33 cellular contexts compared by ENCODE assay signal in the genomic region with DNA sequence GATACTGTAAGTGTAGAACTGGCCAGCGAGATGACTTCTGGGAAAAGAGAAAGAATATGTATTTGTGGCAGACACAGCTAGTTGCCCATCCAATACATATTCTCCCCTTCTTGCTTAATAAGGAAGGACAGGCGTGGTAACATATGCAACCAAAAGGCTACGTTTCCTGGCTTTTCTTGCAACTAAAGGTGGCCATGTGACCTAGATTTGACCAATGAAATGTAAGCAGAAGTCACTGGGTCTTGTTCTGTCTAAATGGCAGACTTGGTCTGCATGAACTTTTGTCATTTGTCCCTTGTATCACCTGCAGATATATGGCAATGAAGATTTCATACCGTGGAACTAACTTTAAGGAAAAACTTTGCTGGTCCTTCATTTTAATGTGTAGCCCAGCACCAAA.
"Had no signal": no experiment of that assay in that cellular context is flagged by ENCODE, and none has a peak within 500 bp of the region (broad histone marks: within the 10 kb centered on the region; RNA-seq: fewer than 3 reads in every experiment).

No MANE protein-coding gene starts in this region.

- H3K36me3 Mint-ChIP-seq: activated naive CD4-positive, alpha-beta T cell treated with anti-CD3 and anti-CD28 coated beads, Interleukin-2, amount 10 ng/mL, durations not matched to agents 7 days and 5 days had no signal

- H3K36me3 ChIP-seq: brain microvascular endothelial cell, ovary, prostate gland, upper lobe of left lung, vagina had no signal

- H3K4me3 Mint-ChIP-seq: activated CD4-positive, alpha-beta memory T cell treated with anti-CD3 and anti-CD28 coated beads, Interleukin-2, amount 10 ng/mL, durations not matched to agents 7 days and 5 days; activated CD4-positive, alpha-beta T cell treated with anti-CD3 and anti-CD28 coated beads, Interleukin-2, amount 10 ng/mL, durations not matched to agents 24 days and 14 days; activated naive CD4-positive, alpha-beta T cell treated with anti-CD3 and anti-CD28 coated beads, Interleukin-2, amount 10 ng/mL, durations not matched to agents 7 days and 5 days; activated T-cell treated with anti-CD3 and anti-CD28 coated beads, Interleukin-2, amount 50 U/mL, for 24 hours; immature natural killer cell; nephron; stimulated activated naive CD8-positive, alpha-beta T cell treated with anti-CD3 and anti-CD28 coated beads, Interleukin-15, Interleukin-2, amounts not matched to agents 100 ng/mL and 50 ng/mL, for 24 hours had no signal

- H3K4me1 ChIP-seq: prostate gland, upper lobe of left lung, vagina had no signal

- ATAC-seq: activated CD4-positive, CD25-positive, alpha-beta regulatory T cell treated with anti-CD3 and anti-CD28 coated beads, Interleukin-2, amount 50 U/mL, for 24 hours; left colon; sciatic nerve had no signal

- H3K4me3 ChIP-seq: coronary artery, dorsolateral prefrontal cortex, ovary, prostate gland, skin epidermis, upper lobe of left lung, vagina had no signal

- H3K27me3 ChIP-seq: brain microvascular endothelial cell, dorsolateral prefrontal cortex, ovary, upper lobe of left lung, vagina had no signal

- H3K27ac ChIP-seq: brain microvascular endothelial cell, coronary artery, dorsolateral prefrontal cortex, ovary, prostate gland, skin epidermis, upper lobe of left lung, vagina, VCaP had no signal

- H3K27ac Mint-ChIP-seq: activated CD4-positive, alpha-beta memory T cell treated with anti-CD3 and anti-CD28 coated beads, Interleukin-2, amount 10 ng/mL, durations not matched to agents 7 days and 5 days; activated CD4-positive, alpha-beta T cell treated with anti-CD3 and anti-CD28 coated beads, Interleukin-2, amount 10 ng/mL, durations not matched to agents 24 days and 14 days; activated naive CD4-positive, alpha-beta T cell treated with anti-CD3 and anti-CD28 coated beads, Interleukin-2, amount 10 ng/mL, durations not matched to agents 7 days and 5 days; activated T-cell treated with anti-CD3 and anti-CD28 coated beads, Interleukin-2, amount 50 U/mL, for 24 hours; immature natural killer cell; nephron; stimulated activated naive CD8-positive, alpha-beta T cell treated with anti-CD3 and anti-CD28 coated beads, Interleukin-15, Interleukin-2, amounts not matched to agents 100 ng/mL and 50 ng/mL, for 24 hours had no signal

- DNase-seq: activated CD4-positive, alpha-beta memory T cell treated with anti-CD3 and anti-CD28 coated beads, Interleukin-2, amount 10 ng/mL, durations not matched to agents 7 days and 5 days; activated CD4-positive, alpha-beta T cell treated with anti-CD3 and anti-CD28 coated beads, Interleukin-2, amount 10 ng/mL, durations not matched to agents 24 days and 14 days; activated CD8-positive, alpha-beta memory T cell treated with anti-CD3 and anti-CD28 coated beads, Interleukin-2, amount 50 U/mL, for 48 hours; activated gamma-delta T cell; activated naive CD4-positive, alpha-beta T cell treated with anti-CD3 and anti-CD28 coated beads, Interleukin-2, amount 10 ng/mL, durations not matched to agents 7 days and 5 days; activated T-cell treated with anti-CD3 and anti-CD28 coated beads, Interleukin-2, amount 50 U/mL, for 24 hours; amniotic stem cell; brain microvascular endothelial cell; dorsolateral prefrontal cortex; effector memory CD4-positive, alpha-beta T cell; erythroblast; foreskin fibroblast; head of caudate nucleus; hippocampal formation; immature natural killer cell; kidney; left colon; mammary epithelial cell; ovary; retina; stimulated activated CD4-positive, alpha-beta T cell treated with anti-CD3 and anti-CD28 coated beads, Interleukin-12 subunit alpha, Interleukin-12 subunit beta, amount 100 ng/mL, for 4 hours; stimulated activated CD4-positive, alpha-beta T cell treated with anti-CD3 and anti-CD28 coated beads, Interleukin-4, amount 100 ng/mL, for 1 hour; substantia nigra; upper lobe of left lung had no signal

- H3K9me3 ChIP-seq: ovary, prostate gland, upper lobe of left lung, vagina had no signal

- H3K27me3 Mint-ChIP-seq: activated CD4-positive, alpha-beta memory T cell treated with anti-CD3 and anti-CD28 coated beads, Interleukin-2, amount 10 ng/mL, durations not matched to agents 7 days and 5 days; activated CD4-positive, alpha-beta T cell treated with anti-CD3 and anti-CD28 coated beads, Interleukin-2, amount 10 ng/mL, durations not matched to agents 24 days and 14 days; activated naive CD4-positive, alpha-beta T cell treated with anti-CD3 and anti-CD28 coated beads, Interleukin-2, amount 10 ng/mL, durations not matched to agents 7 days and 5 days; activated T-cell treated with anti-CD3 and anti-CD28 coated beads, Interleukin-2, amount 50 U/mL, for 24 hours; stimulated activated naive CD8-positive, alpha-beta T cell treated with anti-CD3 and anti-CD28 coated beads, Interleukin-15, Interleukin-2, amounts not matched to agents 100 ng/mL and 50 ng/mL, for 24 hours had no signal

- H3K4me1 Mint-ChIP-seq: activated CD4-positive, alpha-beta memory T cell treated with anti-CD3 and anti-CD28 coated beads, Interleukin-2, amount 10 ng/mL, durations not matched to agents 7 days and 5 days; activated CD4-positive, alpha-beta T cell treated with anti-CD3 and anti-CD28 coated beads, Interleukin-2, amount 10 ng/mL, durations not matched to agents 24 days and 14 days; activated naive CD4-positive, alpha-beta T cell treated with anti-CD3 and anti-CD28 coated beads, Interleukin-2, amount 10 ng/mL, durations not matched to agents 7 days and 5 days; immature natural killer cell; nephron had no signal

- H3K9me3 Mint-ChIP-seq: nephron had no signal
